1 cellular context compared by ENCODE assay signal in the genomic region with DNA sequence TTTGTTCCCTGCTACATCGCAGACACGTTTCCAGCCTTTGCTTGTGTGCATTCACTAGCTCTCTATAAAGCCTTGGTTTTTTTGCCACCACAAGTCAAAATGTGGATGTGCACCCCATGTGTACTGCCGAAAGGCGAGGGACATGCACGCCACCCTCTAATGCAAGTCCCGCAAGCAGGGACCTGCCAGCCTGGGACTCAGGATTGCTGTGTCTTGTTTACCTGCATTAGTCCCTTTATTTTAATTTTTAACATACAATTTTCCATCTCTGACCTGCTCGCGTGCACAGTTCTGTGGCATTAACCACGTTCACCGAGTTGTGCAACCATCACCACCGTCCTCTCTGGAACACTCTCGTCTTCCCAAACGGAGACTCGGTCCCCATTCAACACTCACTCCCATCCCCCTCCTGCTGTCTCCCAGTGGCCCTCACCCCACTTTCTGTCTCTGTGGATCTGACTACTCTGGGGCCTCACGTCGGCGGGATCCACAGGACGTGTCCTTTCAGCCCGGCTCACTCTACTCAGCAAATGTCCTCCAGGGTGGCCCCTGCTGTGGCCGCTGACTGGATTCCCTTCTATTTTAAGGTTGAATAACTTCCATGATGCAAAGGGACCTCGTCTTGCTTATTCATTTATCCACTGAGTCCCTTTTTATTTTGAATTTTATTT.
TF ChIP-seq lines count a peak whose summit lies in the region.

No MANE protein-coding gene starts in this region.

TF ChIP-seq in GM23338, 12 proteins besides CTCF, POLR2A, EP300 and RAD21 (continued from another document):
- no peak for TF ChIP-seq POLR2AphosphoS5 (IDR thresholded peaks at IDR 0.05; ENCODE audit: low read depth)
- no peak for TF ChIP-seq JUNB (IDR thresholded peaks at IDR 0.05; ENCODE audit: unreplicated experiment)
- TF ChIP-seq, protein P1, sequence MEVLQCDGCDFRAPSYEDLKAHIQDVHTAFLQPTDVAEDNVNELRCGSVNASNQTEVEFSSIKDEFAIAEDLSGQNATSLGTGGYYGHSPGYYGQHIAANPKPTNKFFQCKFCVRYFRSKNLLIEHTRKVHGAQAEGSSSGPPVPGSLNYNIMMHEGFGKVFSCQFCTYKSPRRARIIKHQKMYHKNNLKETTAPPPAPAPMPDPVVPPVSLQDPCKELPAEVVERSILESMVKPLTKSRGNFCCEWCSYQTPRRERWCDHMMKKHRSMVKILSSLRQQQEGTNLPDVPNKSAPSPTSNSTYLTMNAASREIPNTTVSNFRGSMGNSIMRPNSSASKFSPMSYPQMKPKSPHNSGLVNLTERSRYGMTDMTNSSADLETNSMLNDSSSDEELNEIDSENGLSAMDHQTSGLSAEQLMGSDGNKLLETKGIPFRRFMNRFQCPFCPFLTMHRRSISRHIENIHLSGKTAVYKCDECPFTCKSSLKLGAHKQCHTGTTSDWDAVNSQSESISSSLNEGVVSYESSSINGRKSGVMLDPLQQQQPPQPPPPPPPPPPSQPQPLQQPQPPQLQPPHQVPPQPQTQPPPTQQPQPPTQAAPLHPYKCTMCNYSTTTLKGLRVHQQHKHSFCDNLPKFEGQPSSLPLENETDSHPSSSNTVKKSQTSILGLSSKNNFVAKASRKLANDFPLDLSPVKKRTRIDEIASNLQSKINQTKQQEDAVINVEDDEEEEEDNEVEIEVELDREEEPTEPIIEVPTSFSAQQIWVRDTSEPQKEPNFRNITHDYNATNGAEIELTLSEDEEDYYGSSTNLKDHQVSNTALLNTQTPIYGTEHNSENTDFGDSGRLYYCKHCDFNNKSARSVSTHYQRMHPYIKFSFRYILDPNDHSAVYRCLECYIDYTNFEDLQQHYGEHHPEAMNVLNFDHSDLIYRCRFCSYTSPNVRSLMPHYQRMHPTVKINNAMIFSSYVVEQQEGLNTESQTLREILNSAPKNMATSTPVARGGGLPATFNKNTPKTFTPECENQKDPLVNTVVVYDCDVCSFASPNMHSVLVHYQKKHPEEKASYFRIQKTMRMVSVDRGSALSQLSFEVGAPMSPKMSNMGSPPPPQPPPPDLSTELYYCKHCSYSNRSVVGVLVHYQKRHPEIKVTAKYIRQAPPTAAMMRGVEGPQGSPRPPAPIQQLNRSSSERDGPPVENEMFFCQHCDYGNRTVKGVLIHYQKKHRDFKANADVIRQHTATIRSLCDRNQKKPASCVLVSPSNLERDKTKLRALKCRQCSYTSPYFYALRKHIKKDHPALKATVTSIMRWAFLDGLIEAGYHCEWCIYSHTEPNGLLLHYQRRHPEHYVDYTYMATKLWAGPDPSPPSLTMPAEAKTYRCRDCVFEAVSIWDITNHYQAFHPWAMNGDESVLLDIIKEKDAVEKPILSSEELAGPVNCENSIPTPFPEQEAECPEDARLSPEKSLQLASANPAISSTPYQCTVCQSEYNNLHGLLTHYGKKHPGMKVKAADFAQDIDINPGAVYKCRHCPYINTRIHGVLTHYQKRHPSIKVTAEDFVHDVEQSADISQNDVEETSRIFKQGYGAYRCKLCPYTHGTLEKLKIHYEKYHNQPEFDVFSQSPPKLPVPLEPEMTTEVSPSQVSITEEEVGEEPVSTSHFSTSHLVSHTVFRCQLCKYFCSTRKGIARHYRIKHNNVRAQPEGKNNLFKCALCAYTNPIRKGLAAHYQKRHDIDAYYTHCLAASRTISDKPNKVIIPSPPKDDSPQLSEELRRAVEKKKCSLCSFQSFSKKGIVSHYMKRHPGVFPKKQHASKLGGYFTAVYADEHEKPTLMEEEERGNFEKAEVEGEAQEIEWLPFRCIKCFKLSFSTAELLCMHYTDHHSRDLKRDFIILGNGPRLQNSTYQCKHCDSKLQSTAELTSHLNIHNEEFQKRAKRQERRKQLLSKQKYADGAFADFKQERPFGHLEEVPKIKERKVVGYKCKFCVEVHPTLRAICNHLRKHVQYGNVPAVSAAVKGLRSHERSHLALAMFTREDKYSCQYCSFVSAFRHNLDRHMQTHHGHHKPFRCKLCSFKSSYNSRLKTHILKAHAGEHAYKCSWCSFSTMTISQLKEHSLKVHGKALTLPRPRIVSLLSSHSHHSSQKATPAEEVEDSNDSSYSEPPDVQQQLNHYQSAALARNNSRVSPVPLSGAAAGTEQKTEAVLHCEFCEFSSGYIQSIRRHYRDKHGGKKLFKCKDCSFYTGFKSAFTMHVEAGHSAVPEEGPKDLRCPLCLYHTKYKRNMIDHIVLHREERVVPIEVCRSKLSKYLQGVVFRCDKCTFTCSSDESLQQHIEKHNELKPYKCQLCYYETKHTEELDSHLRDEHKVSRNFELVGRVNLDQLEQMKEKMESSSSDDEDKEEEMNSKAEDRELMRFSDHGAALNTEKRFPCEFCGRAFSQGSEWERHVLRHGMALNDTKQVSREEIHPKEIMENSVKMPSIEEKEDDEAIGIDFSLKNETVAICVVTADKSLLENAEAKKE (CRISPR knock-in tag; IDR thresholded peaks at IDR 0.05), result no peak
- TF ChIP-seq ZNF114 (CRISPR knock-in tag; IDR thresholded peaks at IDR 0.05), result no peak
- TF ChIP-seq, protein P2, sequence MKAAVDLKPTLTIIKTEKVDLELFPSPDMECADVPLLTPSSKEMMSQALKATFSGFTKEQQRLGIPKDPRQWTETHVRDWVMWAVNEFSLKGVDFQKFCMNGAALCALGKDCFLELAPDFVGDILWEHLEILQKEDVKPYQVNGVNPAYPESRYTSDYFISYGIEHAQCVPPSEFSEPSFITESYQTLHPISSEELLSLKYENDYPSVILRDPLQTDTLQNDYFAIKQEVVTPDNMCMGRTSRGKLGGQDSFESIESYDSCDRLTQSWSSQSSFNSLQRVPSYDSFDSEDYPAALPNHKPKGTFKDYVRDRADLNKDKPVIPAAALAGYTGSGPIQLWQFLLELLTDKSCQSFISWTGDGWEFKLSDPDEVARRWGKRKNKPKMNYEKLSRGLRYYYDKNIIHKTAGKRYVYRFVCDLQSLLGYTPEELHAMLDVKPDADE (IDR thresholded peaks at IDR 0.05), result no peak
- TF ChIP-seq STAT1 (IDR thresholded peaks at IDR 0.05; ENCODE audit: unreplicated experiment), result no peak
TF ChIP-seq in GM23338: peak in this region for 0.
